Comparison of ENCODE assay signal across 16 cellular contexts in genomic region chr7:124030964-124031363, GRCh38. TPM values are rescaled to one million over a fixed set of nuclear protein-coding genes. Genes with fewer than 3 reads are reported as not detected.
DNase-seq lines count a peak whose midpoint lies in the region; ATAC-seq and TF ChIP-seq lines count a peak whose summit lies in the region.
"Had no signal": no experiment of that assay in that cellular context is flagged by ENCODE, and none has a peak within 500 bp of the region (broad histone marks: within the 10 kb centered on the region; RNA-seq: fewer than 3 reads in every experiment).

No MANE protein-coding gene starts in this region.

- no peak overlapping the region for H3K9ac ChIP-seq in SK-N-SH

- POLR2A ChIA-PET in SK-N-SH (lab: Yijun Ruan, JAX), result interaction anchor here (1.1 to 4.3 kb wide), 2 partner anchors 54 to 64 kb away, joined by 3 to 84 read pairs; no protein-coding TSS in a partner anchor

- CTCF ChIA-PET in SK-N-SH (lab: Yijun Ruan, JAX), result interaction anchor here (0.7 to 4.0 kb wide), 10 partner anchors 9 to 754 kb away, joined by 3 to 27 read pairs (median 4); no protein-coding TSS in a partner anchor

- H3K4me3 ChIP-seq in SK-N-SH (ENCODE audit: low read depth in 2 of 2, low read length in 1 of 2) (peak overlapping the region; percentile 5 to 66; a peak in 2 of 4 replicates), dorsolateral prefrontal cortex (peak overlapping the region; percentile 61 to 93 (median 84))
- H3K4me3 ChIP-seq: A549 had no signal

- no peak for DNase-seq in SK-N-SH
- no peak for DNase-seq in dorsolateral prefrontal cortex
- DNase-seq in DMS79 treated with DMSO at 0.1 percent for 48 hours (lab: John Stamatoyannopoulos, UW), result no peak
- DNase-seq in dermis blood vessel endothelial cell, result no peak
- DNase-seq: DMS153, EL, H7, NCI-H1105, NCI-H1694 had no signal

- H3K36me3 ChIP-seq in SK-N-SH (replicated peaks in 1 of 2; ENCODE audit: control insufficient read depth in 1 of 2, insufficient read depth in 2 of 2, low read length in 1 of 2), result no peaks in the 10 kb centered on the region

- H3K27me3 ChIP-seq in SK-N-SH (ENCODE audit: insufficient read depth) (peaks cover 43% of the 10 kb centered on the region), dorsolateral prefrontal cortex (no peaks in the 10 kb centered on the region)

- TF ChIP-seq EP300 in SK-N-SH (IDR thresholded peaks at IDR 0.05; ENCODE audit: borderline replicate concordance in 1 of 2, low read depth in 1 of 2, low read length in 1 of 2), result no peak

- H2AFZ ChIP-seq in SK-N-SH (ENCODE audit: low read depth), result no peak overlapping the region

- H3K79me2 ChIP-seq in SK-N-SH (ENCODE audit: insufficient read depth), result no peaks in the 10 kb centered on the region

- H3K4me2 ChIP-seq in SK-N-SH, result no peak overlapping the region

- H4K20me1 ChIP-seq in SK-N-SH (ENCODE audit: insufficient read depth), result no peaks in the 10 kb centered on the region

- H3K9me3 Mint-ChIP-seq in nephron, result no peaks in the 10 kb centered on the region

- H3K4me3 Mint-ChIP-seq in nephron, result peak overlapping the region; percentile 51 to 90 (median 74)

- H3K27ac ChIP-seq in SK-N-SH (ENCODE audit: low read depth in 2 of 2, low read length in 1 of 2), result peak overlapping the region in 1 of 2 experiments; percentile 90; a peak in 2 of 4 replicates
- H3K27ac ChIP-seq in dorsolateral prefrontal cortex, result peak overlapping the region in 50 of 59 donors; percentile 7 to 100 (median 98)
- H3K27ac ChIP-seq: A549 had no signal

- no peak for TF ChIP-seq CTCF in SK-N-SH (IDR thresholded peaks at IDR 0.05)
- no peak for TF ChIP-seq CTCF in dorsolateral prefrontal cortex (IDR thresholded peaks at IDR 0.05 in 54 of 56, conservative IDR thresholded peaks at IDR 0.05 in 2 of 56; ENCODE audit: low read depth in 1 of 56, partially characterized antibody in 56 of 56)
- TF ChIP-seq CTCF in nephron (IDR thresholded peaks at IDR 0.05; ENCODE audit: unreplicated experiment in 3 of 3), result no peak

- peaks cover 10% of the 10 kb centered on the region for H3K4me1 Mint-ChIP-seq in nephron

- H3F3A ChIP-seq in SK-N-SH (replicated peaks; ENCODE audit: insufficient read depth), result no peaks in the 10 kb centered on the region

- H3K9me2 ChIP-seq in SK-N-SH, result 0 out of 2 replicates have a peak, but pooled peaks cover 3% of the 10 kb centered on the region

- no peaks in the 10 kb centered on the region for H3K9me3 ChIP-seq in SK-N-SH
- H3K9me3 ChIP-seq: A549 had no signal

- no peaks in the 10 kb centered on the region for H3K36me3 Mint-ChIP-seq in nephron (ENCODE audit: low read depth)

- WGBS in SK-N-SH (ENCODE audit: low lambda C conversion rate), result 19% methylated on average over 4 of the region's 4 CpGs

- ATAC-seq in SK-N-SH treated with all-trans-retinoic acid at 6 μM for 48 hours (no peak), HG03196 (IDR thresholded peaks at IDR 0.05; ENCODE audit: unreplicated experiment) (no peak), HG03045 (IDR thresholded peaks at IDR 0.05; ENCODE audit: unreplicated experiment) (no peak)
- ATAC-seq: A549 had no signal

- peaks cover 70% of the 10 kb centered on the region for H3K27me3 Mint-ChIP-seq in nephron (ENCODE audit: low read depth)

- intact Hi-C loops in dorsolateral prefrontal cortex (cut with DNase I), result loop anchor here (5.0 kb wide), 3 partner anchors 64 to 121 kb away; no protein-coding TSS in a partner anchor

- H3K27ac Mint-ChIP-seq in nephron, result no peak overlapping the region
- H3K27ac Mint-ChIP-seq: CD14-positive monocyte had no signal

- TF ChIP-seq RAD21 in SK-N-SH (IDR thresholded peaks at IDR 0.05; ENCODE audit: low read length), result no peak

- H3K4me1 ChIP-seq in SK-N-SH (ENCODE audit: control insufficient read depth in 1 of 2, insufficient read depth in 2 of 2, low read depth in 1 of 2, low read length in 1 of 2), result peaks cover 4 to 26% of the 10 kb centered on the region in 2 experiments; a peak in 3 of 4 replicates

TF ChIP-seq in SK-N-SH, 30 proteins besides CTCF, POLR2A, EP300 and RAD21:
- TF ChIP-seq RXRA (IDR thresholded peaks at IDR 0.05; ENCODE audit: borderline replicate concordance, low read depth), result no peak
- TF ChIP-seq ELF1 (IDR thresholded peaks at IDR 0.05), result no peak
- no peak for TF ChIP-seq RCOR1 (IDR thresholded peaks at IDR 0.05; ENCODE audit: low read length)
- TF ChIP-seq TCF12 (IDR thresholded peaks at IDR 0.05), result no peak
- TF ChIP-seq SIN3A (IDR thresholded peaks at IDR 0.05; ENCODE audit: borderline replicate concordance, low read depth, low read length), result no peak
- no peak for TF ChIP-seq IRF3 (IDR thresholded peaks at IDR 0.05; ENCODE audit: low read depth, low read length)
- no peak for TF ChIP-seq MXI1 (IDR thresholded peaks at IDR 0.05; ENCODE audit: low read depth, low read length)
- no peak for TF ChIP-seq JUND (IDR thresholded peaks at IDR 0.05)
- TF ChIP-seq CHD2 (IDR thresholded peaks at IDR 0.05; ENCODE audit: low read length, partially characterized antibody), result no peak

TF ChIP-seq in SK-N-SH treated with all-trans-retinoic acid at 6 μM for 48 hours, 23 proteins besides CTCF, POLR2A, EP300 and RAD21 (continues in another document):
- TF ChIP-seq CSDC2 (CRISPR knock-in tag; IDR thresholded peaks at IDR 0.05) (no peak), CSRNP3 (CRISPR knock-in tag; IDR thresholded peaks at IDR 0.05) (no peak), ZFP30 (CRISPR knock-in tag; IDR thresholded peaks at IDR 0.05) (no peak), ZNF70 (CRISPR knock-in tag; IDR thresholded peaks at IDR 0.05) (no peak), GLIS3 (CRISPR knock-in tag; IDR thresholded peaks at IDR 0.05) (no peak), TSHZ2 (CRISPR knock-in tag; IDR thresholded peaks at IDR 0.05) (no peak), POU6F1 (CRISPR knock-in tag; IDR thresholded peaks at IDR 0.05; ENCODE audit: borderline replicate concordance, low read depth) (no peak), RARB (CRISPR knock-in tag; IDR thresholded peaks at IDR 0.05) (no peak), PPARA (CRISPR knock-in tag; IDR thresholded peaks at IDR 0.05; ENCODE audit: borderline replicate concordance) (no peak), ZC3H10 (CRISPR knock-in tag; IDR thresholded peaks at IDR 0.05) (no peak), TCF4 (CRISPR knock-in tag; IDR thresholded peaks at IDR 0.05; ENCODE audit: borderline replicate concordance) (no peak), TOX (CRISPR knock-in tag; IDR thresholded peaks at IDR 0.05; ENCODE audit: borderline replicate concordance) (no peak), ZFP3 (CRISPR knock-in tag; IDR thresholded peaks at IDR 0.05) (no peak), ZNF8 (CRISPR knock-in tag; IDR thresholded peaks at IDR 0.05) (no peak), ZNF565 (CRISPR knock-in tag; conservative IDR thresholded peaks at IDR 0.05; ENCODE audit: low read depth) (no peak)

RNA-seq across cellular contexts. Expression of gene TMEM229A, which starts 1.9 kb away (rescaled TPM):
- 0.35 and 0.88 TPM in 2 replicates for polyA plus RNA-seq in SK-N-SH (2012; rRNA removed)
- polyA plus RNA-seq in SK-N-SH (2012; cell fraction: cytosol; rRNA removed), result 0.93 and 1.5 TPM in 2 replicates
- 0.17 and 0.32 TPM in 2 replicates for polyA plus RNA-seq in SK-N-SH (2012; cell fraction: nucleus; rRNA removed)
- total RNA-seq in dorsolateral prefrontal cortex (10 to 100 TPM in 41 of 120 experiments, 1 to 10 TPM in 79; 4.5 to 16.4 (median 9.0) TPM), dermis blood vessel endothelial cell (not detected in 2 replicates)
- total RNA-seq: LHCN-M2 had no signal
- polyA plus RNA-seq: A549, CD14-positive monocyte had no signal
